In the genomic region with DNA sequence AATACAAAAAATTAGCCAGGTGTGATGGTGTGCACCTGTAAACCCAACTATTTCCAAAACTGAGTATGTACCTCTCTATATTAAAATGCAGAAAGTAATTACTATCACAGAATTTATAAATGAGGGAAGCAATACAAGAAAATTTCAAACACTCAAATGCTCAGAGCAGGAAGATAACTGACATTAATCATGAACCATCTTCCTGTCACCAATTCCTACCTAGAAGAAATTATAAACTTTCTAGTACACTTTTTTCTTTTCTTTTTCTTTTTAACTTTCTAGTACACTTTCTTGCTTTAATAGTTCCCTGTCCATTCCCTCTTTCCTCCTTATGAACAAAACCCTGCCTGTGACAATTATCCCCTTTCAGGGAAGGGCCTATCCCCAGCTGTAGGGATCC, we compare ENCODE assay signal across 8 cellular contexts.
"Had no signal": no experiment of that assay in that cellular context is flagged by ENCODE, and none has a peak within 500 bp of the region (broad histone marks: within the 10 kb centered on the region; RNA-seq: fewer than 3 reads in every experiment).

No MANE protein-coding gene starts in this region.

- H3K27ac Mint-ChIP-seq: IgD-negative memory B cell had no signal

- H3K27ac ChIP-seq: HL-60, KMS-11 had no signal

- ATAC-seq: HepG2 had no signal

- H3K4me3 Mint-ChIP-seq: IgD-negative memory B cell had no signal

- H3K4me2 ChIP-seq: KMS-11 had no signal

- H3K27me3 Mint-ChIP-seq: IgD-negative memory B cell had no signal

- DNase-seq: IMR-90, KBM-7, KG1 had no signal

- H3K9ac ChIP-seq: KMS-11 had no signal

- FAIRE-seq: HepG2, HTR-8/SVneo had no signal
